Comparison of ENCODE assay signal across 30 cellular contexts in genomic region chr17:50071692-50072091, GRCh38. TPM values are rescaled to one million over a fixed set of nuclear protein-coding genes. Genes with fewer than 3 reads are reported as not detected.
"Had no signal": no experiment of that assay in that cellular context is flagged by ENCODE, and none has a peak within 500 bp of the region (broad histone marks: within the 10 kb centered on the region; RNA-seq: fewer than 3 reads in every experiment).

No MANE protein-coding gene starts in this region.

- H3K27ac ChIP-seq: gastrocnemius medialis, parathyroid adenoma, psoas muscle, uterus had no signal

- H3K4me1 ChIP-seq: uterus had no signal

- H2AFZ ChIP-seq: parathyroid adenoma had no signal

- H3K4me2 ChIP-seq: smooth muscle cell had no signal

- H3K4me3 ChIP-seq: gastrocnemius medialis, psoas muscle, smooth muscle cell, uterus had no signal

- H3K36me3 ChIP-seq: uterus had no signal

- H3K4me1 Mint-ChIP-seq: activated B cell treated with CpG ODN at 0.5 μM for 24 hours; activated T-helper 17 cell treated with anti-CD3 and anti-CD28 coated beads, Interleukin-2, amount 50 U/mL, for 72 hours; stimulated activated memory B cell treated with anti-CD40 and anti-IgM and Interleukin-4, amounts not matched to agents 10 μg/mL and 1 μg/mL and 100 μg/mL, for 72 hours; stimulated activated naive CD8-positive, alpha-beta T cell treated with anti-CD3 and anti-CD28 coated beads, Interleukin-15, amount 100 ng/mL, for 72 hours had no signal

- H3K27me3 Mint-ChIP-seq: activated B cell treated with CpG ODN at 0.5 μM for 24 hours; activated CD8-positive, alpha-beta T cell treated with anti-CD3 and anti-CD28 coated beads for 36 hours; activated T-helper 17 cell treated with anti-CD3 and anti-CD28 coated beads, Interleukin-2, amount 50 U/mL, for 72 hours; naive thymus-derived CD4-positive, alpha-beta T cell; stimulated activated memory B cell treated with anti-CD40 and anti-IgM and Interleukin-4, amounts not matched to agents 10 μg/mL and 1 μg/mL and 100 μg/mL, for 72 hours; stimulated activated naive CD8-positive, alpha-beta T cell treated with anti-CD3 and anti-CD28 coated beads, Interleukin-15, amount 100 ng/mL, for 72 hours had no signal

- H3K27me3 ChIP-seq: gastrocnemius medialis, uterus had no signal

- DNase-seq: activated B cell treated with CpG ODN at 0.5 μM for 24 hours; activated CD4-positive, alpha-beta T cell treated with anti-CD3 and anti-CD28 coated beads, Interleukin-2, amount 50 U/mL, for 1 hour; activated CD8-positive, alpha-beta T cell treated with anti-CD3 and anti-CD28 coated beads for 36 hours; activated gamma-delta T cell treated with Interleukin-2 at 50 U/mL for 16 hours; activated naive CD4-positive, alpha-beta T cell treated with anti-CD3 and anti-CD28 coated beads, Interleukin-2, amount 50 U/mL, for 16 hours; activated T-cell treated with anti-CD3 and anti-CD28 coated beads, Interleukin-2, amount 50 U/mL, for 4 hours; amniotic stem cell; central memory CD4-positive, alpha-beta T cell; dermis blood vessel endothelial cell; effector CD4-positive, alpha-beta T cell; gastrocnemius medialis; glutamatergic neuron; islet precursor cell; left ventricle myocardium superior; midbrain; naive thymus-derived CD4-positive, alpha-beta T cell; nucleus accumbens; psoas muscle; stimulated activated CD4-positive, alpha-beta T cell treated with anti-CD3 and anti-CD28 coated beads, Interleukin-1b, Interleukin-23, amount 100 ng/mL, for 48 hours; stimulated activated CD4-positive, alpha-beta T cell treated with anti-CD3 and anti-CD28 coated beads, Interleukin-4, amount 100 ng/mL, for 4 hours; stimulated activated CD8-positive, alpha-beta memory T cell treated with anti-CD3 and anti-CD28 coated beads, Interleukin-4, amount 100 ng/mL, for 48 hours; stimulated activated naive CD8-positive, alpha-beta T cell treated with anti-CD3 and anti-CD28 coated beads, Interleukin-15, amount 100 ng/mL, for 72 hours; substantia nigra; uterus had no signal

- H3K9me3 Mint-ChIP-seq: activated B cell treated with CpG ODN at 0.5 μM for 24 hours; activated T-cell treated with anti-CD3 and anti-CD28 coated beads, Interleukin-2, amount 50 U/mL, for 4 hours; activated T-helper 17 cell treated with anti-CD3 and anti-CD28 coated beads, Interleukin-2, amount 50 U/mL, for 72 hours; T-helper 2 cell treated with Interferon-gamma antibody and Interleukin-4, amounts not matched to agents 5 μg/mL and 100 μg/mL, for 36 hours; type B pancreatic cell had no signal

- H3K9ac ChIP-seq: parathyroid adenoma had no signal

- H3K4me3 Mint-ChIP-seq: activated B cell treated with CpG ODN at 0.5 μM for 24 hours; activated CD8-positive, alpha-beta T cell treated with anti-CD3 and anti-CD28 coated beads for 36 hours; activated T-cell treated with anti-CD3 and anti-CD28 coated beads, Interleukin-2, amount 50 U/mL, for 4 hours; activated T-helper 17 cell treated with anti-CD3 and anti-CD28 coated beads, Interleukin-2, amount 50 U/mL, for 72 hours; naive thymus-derived CD4-positive, alpha-beta T cell; stimulated activated memory B cell treated with anti-CD40 and anti-IgM and Interleukin-4, amounts not matched to agents 10 μg/mL and 1 μg/mL and 100 μg/mL, for 72 hours; stimulated activated naive CD8-positive, alpha-beta T cell treated with anti-CD3 and anti-CD28 coated beads, Interleukin-15, amount 100 ng/mL, for 72 hours; T-helper 2 cell treated with Interferon-gamma antibody and Interleukin-4, amounts not matched to agents 5 μg/mL and 100 μg/mL, for 36 hours; type B pancreatic cell had no signal

- H3K27ac Mint-ChIP-seq: activated B cell treated with CpG ODN at 0.5 μM for 24 hours; activated CD8-positive, alpha-beta T cell treated with anti-CD3 and anti-CD28 coated beads for 36 hours; activated T-helper 17 cell treated with anti-CD3 and anti-CD28 coated beads, Interleukin-2, amount 50 U/mL, for 72 hours; stimulated activated memory B cell treated with anti-CD40 and anti-IgM and Interleukin-4, amounts not matched to agents 10 μg/mL and 1 μg/mL and 100 μg/mL, for 72 hours; T-helper 2 cell treated with Interferon-gamma antibody and Interleukin-4, amounts not matched to agents 5 μg/mL and 100 μg/mL, for 36 hours; type B pancreatic cell had no signal

- H3K9me3 ChIP-seq: gastrocnemius medialis, psoas muscle, uterus had no signal

RNA-seq across cellular contexts. Expression of gene SAMD14, which starts 58.3 kb away (rescaled TPM):
- polyA plus RNA-seq: naive thymus-derived CD4-positive, alpha-beta T cell had no signal
